8 cellular contexts compared by ENCODE assay signal in the genomic region with DNA sequence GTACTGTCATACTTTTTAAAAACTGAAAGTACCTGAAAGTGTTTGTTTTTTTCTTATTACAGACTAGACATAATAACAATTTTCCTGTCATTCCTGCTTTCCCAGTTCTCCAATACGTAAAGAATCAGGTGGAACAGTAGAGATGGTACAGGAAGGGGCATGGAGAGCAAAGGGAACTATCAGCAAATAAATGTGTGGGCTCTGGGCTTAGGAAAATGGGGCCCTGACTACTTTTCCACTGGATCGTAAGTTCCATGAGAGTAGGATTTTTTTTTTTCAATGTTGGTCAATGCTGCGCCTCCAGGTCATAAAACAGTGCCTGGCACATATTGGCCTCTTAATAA. TPM values are rescaled to one million over a fixed set of nuclear protein-coding genes. Genes with fewer than 3 reads are reported as not detected.
A peak's percentile ranks its signal among the peaks of the same experiment; 100 is the strongest.
DNase-seq lines count a peak whose midpoint lies in the region; ATAC-seq and TF ChIP-seq lines count a peak whose summit lies in the region.

No MANE protein-coding gene starts in this region.

- no peak for TF ChIP-seq CTCF in CD8-positive, alpha-beta T cell (IDR thresholded peaks at IDR 0.05)
- no peak for TF ChIP-seq CTCF in MM.1S (IDR thresholded peaks at IDR 0.05; ENCODE audit: low read length)
- no peak for TF ChIP-seq CTCF in parathyroid adenoma (IDR thresholded peaks at IDR 0.05)

- peaks cover 7% of the 10 kb centered on the region for H3K4me1 ChIP-seq in CD8-positive, alpha-beta T cell (ENCODE audit: insufficient read depth, low read length)
- H3K4me1 ChIP-seq in MM.1S (ENCODE audit: low read length) (no peaks in the 10 kb centered on the region), parathyroid adenoma (no peaks in the 10 kb centered on the region)
- H3K4me1 ChIP-seq in effector memory CD4-positive, alpha-beta T cell (ENCODE audit: control insufficient read depth, insufficient read depth, low read length, poor library complexity, severe bottlenecking) = peaks cover 7% of the 10 kb centered on the region

- no peaks in the 10 kb centered on the region for H3K9me3 ChIP-seq in CD8-positive, alpha-beta T cell (ENCODE audit: low read length)
- no peaks in the 10 kb centered on the region for H3K9me3 ChIP-seq in MM.1S (replicated peaks; ENCODE audit: insufficient read depth, low read length)
- H3K9me3 ChIP-seq in effector memory CD4-positive, alpha-beta T cell (ENCODE audit: control insufficient read depth, low read length) = no peaks in the 10 kb centered on the region
- no peaks in the 10 kb centered on the region for H3K9me3 ChIP-seq in parathyroid adenoma (ENCODE audit: control insufficient read depth, low read length)

- peaks cover 23% of the 10 kb centered on the region for H3K4me1 Mint-ChIP-seq in CD8-positive, alpha-beta T cell (ENCODE audit: low read depth)

- peak overlapping the region; percentile 96 for H3K27ac Mint-ChIP-seq in CD8-positive, alpha-beta T cell

- no peak for DNase-seq in CD8-positive, alpha-beta T cell
- DNase-seq in MM.1S = no peak
- no peak for DNase-seq in effector memory CD4-positive, alpha-beta T cell
- DNase-seq in cerebellum (ENCODE audit: low spot score) = no peak
- DNase-seq in NCI-H1694 (lab: John Stamatoyannopoulos, UW) = no peak
- no peak for DNase-seq in NCI-H510A treated with DMSO at 0.1 percent for 48 hours (lab: John Stamatoyannopoulos, UW)
- DNase-seq in H7 = no peak

- peak overlapping the region; percentile 64 for H3K4me2 ChIP-seq in MM.1S (ENCODE audit: low read depth, low read length)
- peak overlapping the region; percentile 53 for H3K4me2 ChIP-seq in parathyroid adenoma (ENCODE audit: low read length)

- intact Hi-C loops in CD8-positive, alpha-beta T cell (cut with DNase I, micrococcal nuclease) = loop anchor here (1.0 to 2.0 kb wide), 2 partner anchors 15 kb away; partner anchors contain the start of gene FAS (in 2 of the 2)

- POLR2A ChIA-PET in CD8-positive, alpha-beta T cell (lab: Charles Lee) = interaction anchor here (1.0 to 3.2 kb wide), 3 partner anchors 13 to 24 kb away, joined by 3 to 9 read pairs (median 3); partner anchors contain the start of gene FAS

- no peaks in the 10 kb centered on the region for H3F3A ChIP-seq in MM.1S (ENCODE audit: insufficient read depth, low read length)

- peaks cover 4% of the 10 kb centered on the region for H3K36me3 Mint-ChIP-seq in CD8-positive, alpha-beta T cell

- H3K27me3 Mint-ChIP-seq in CD8-positive, alpha-beta T cell (ENCODE audit: low read depth) = no peaks in the 10 kb centered on the region

- no peaks in the 10 kb centered on the region for H3K9me2 ChIP-seq in MM.1S (replicated peaks; ENCODE audit: insufficient read depth, low read length)

- H3K36me3 ChIP-seq in CD8-positive, alpha-beta T cell (ENCODE audit: insufficient read depth, low read length) = no peaks in the 10 kb centered on the region
- no peaks in the 10 kb centered on the region for H3K36me3 ChIP-seq in MM.1S (replicated peaks; ENCODE audit: insufficient read depth, low read length)
- no peaks in the 10 kb centered on the region for H3K36me3 ChIP-seq in effector memory CD4-positive, alpha-beta T cell (ENCODE audit: control insufficient read depth, insufficient read depth, low read length)
- no peaks in the 10 kb centered on the region for H3K36me3 ChIP-seq in parathyroid adenoma (ENCODE audit: control insufficient read depth, insufficient read depth, low read length)
- H3K36me3 ChIP-seq in H7 (replicated peaks; ENCODE audit: control insufficient read depth, insufficient read depth, low read length) = no peaks in the 10 kb centered on the region

- peak overlapping the region; percentile 98 for H3K4me3 Mint-ChIP-seq in CD8-positive, alpha-beta T cell

- no peak for ATAC-seq in CD8-positive, alpha-beta T cell

- H3K79me2 ChIP-seq in MM.1S (ENCODE audit: low read length) (no peaks in the 10 kb centered on the region), parathyroid adenoma (no peaks in the 10 kb centered on the region)

- peak overlapping the region; percentile 34 for H3K27ac ChIP-seq in CD8-positive, alpha-beta T cell (ENCODE audit: low read depth, low read length)
- H3K27ac ChIP-seq in MM.1S (ENCODE audit: low read length) (no peak overlapping the region), parathyroid adenoma (no peak overlapping the region)
- peak overlapping the region; percentile 61 for H3K27ac ChIP-seq in effector memory CD4-positive, alpha-beta T cell (ENCODE audit: insufficient read depth, low read length, poor library complexity, severe bottlenecking)

- CTCF ChIA-PET in CD8-positive, alpha-beta T cell (lab: Charles Lee) = interaction anchor here (1.4 to 3.0 kb wide), 2 partner anchors 41 to 232 kb away, joined by 3 to 11 read pairs; partner anchors contain the start of gene CH25H

- H2AFZ ChIP-seq in MM.1S (ENCODE audit: low read length) (peak overlapping the region; percentile 40; the same call in 1 of the 2 replicates), parathyroid adenoma (peak overlapping the region; percentile 30)

- no peaks in the 10 kb centered on the region for H3K27me3 ChIP-seq in CD8-positive, alpha-beta T cell (ENCODE audit: insufficient read depth, low read length)
- H3K27me3 ChIP-seq in MM.1S (replicated peaks; ENCODE audit: insufficient read depth, low read length) (0 out of 2 replicates have a peak, but pooled peaks cover under 1% of the 10 kb centered on the region), parathyroid adenoma (ENCODE audit: control insufficient read depth, insufficient read depth, low read length) (no peaks in the 10 kb centered on the region), H7 (ENCODE audit: control insufficient read depth, insufficient read depth, low read length) (no peaks in the 10 kb centered on the region)
- H3K27me3 ChIP-seq in effector memory CD4-positive, alpha-beta T cell (replicated peaks; ENCODE audit: control insufficient read depth, insufficient read depth, low read length, poor library complexity, severe bottlenecking) = no peaks in the 10 kb centered on the region

- H3K9ac ChIP-seq in MM.1S (ENCODE audit: low read length) (peak overlapping the region; percentile 22; the same call in 1 of the 2 replicates), parathyroid adenoma (no peak overlapping the region)

- H3K9me3 Mint-ChIP-seq in CD8-positive, alpha-beta T cell = no peaks in the 10 kb centered on the region

- peak overlapping the region; percentile 51 for H3K4me3 ChIP-seq in CD8-positive, alpha-beta T cell (ENCODE audit: low read depth, low read length)
- H3K4me3 ChIP-seq in MM.1S (ENCODE audit: low read length) (peak overlapping the region; percentile 55), parathyroid adenoma (ENCODE audit: low read depth, low read length) (peak overlapping the region; percentile 43), H7 (ENCODE audit: insufficient read depth, low read depth, low read length) (no peak overlapping the region)
- peak overlapping the region; percentile 53 for H3K4me3 ChIP-seq in effector memory CD4-positive, alpha-beta T cell (ENCODE audit: insufficient read depth, low read depth, low read length, poor library complexity, severe bottlenecking)

- H4K20me1 ChIP-seq in MM.1S (ENCODE audit: insufficient read depth, low read length) = no peaks in the 10 kb centered on the region

RNA-seq across cellular contexts. Expression of gene FAS, which starts 15.2 kb away (rescaled TPM):
- total RNA-seq in CD8-positive, alpha-beta T cell = 10 to 100 TPM; 27.7 to 28.9 TPM
- total RNA-seq in cerebellum = 3.1 TPM
- total RNA-seq in H7 (2014; rRNA removed; shearing (Covaris generic)) = 0.14 TPM in 1 of 2 replicates, not detected in the other

RNA-seq across cellular contexts. Expression of gene ACTA2, which starts 22.8 kb away (rescaled TPM):
- 1 to 10 TPM; 2.3 TPM for total RNA-seq in CD8-positive, alpha-beta T cell
- 13.2 TPM for total RNA-seq in cerebellum
- total RNA-seq in H7 (2014; rRNA removed; shearing (Covaris generic)) = not detected in 2 replicates

Comparison
In these comparisons a context has a peak if more than half of its experiments do, and no peak if none do; other contexts are left out.
1. H3K27ac ChIP-seq: peak in CD8-positive, alpha-beta T cell (single experiment) and effector memory CD4-positive, alpha-beta T cell (single experiment); none in MM.1S (single experiment) and parathyroid adenoma (single experiment).